In genomic region chr6:119355157-119355556, GRCh38 we compare ENCODE assay signal across 16 cellular contexts. TPM values are rescaled to one million over a fixed set of nuclear protein-coding genes. Genes with fewer than 3 reads are reported as not detected.
A peak's percentile ranks its signal among the peaks of the same experiment; 100 is the strongest.
DNase-seq lines count a peak whose midpoint lies in the region; ATAC-seq and TF ChIP-seq lines count a peak whose summit lies in the region.
"Had no signal": no experiment of that assay in that cellular context is flagged by ENCODE, and none has a peak within 500 bp of the region (broad histone marks: within the 10 kb centered on the region; RNA-seq: fewer than 3 reads in every experiment).

No MANE protein-coding gene starts in this region.

- H3K4me2 ChIP-seq in DOHH2 (ENCODE audit: low read length): peak overlapping the region; percentile 43

- H3K36me3 ChIP-seq in DOHH2 (ENCODE audit: control insufficient read depth, low read length): no peaks in the 10 kb centered on the region
- H3K36me3 ChIP-seq in heart right ventricle: no peaks in the 10 kb centered on the region
- no peaks in the 10 kb centered on the region for H3K36me3 ChIP-seq in gastrocnemius medialis
- no peaks in the 10 kb centered on the region for H3K36me3 ChIP-seq in CD8-positive, alpha-beta memory T cell (ENCODE audit: insufficient read depth, low read length)
- no peaks in the 10 kb centered on the region for H3K36me3 ChIP-seq in endodermal cell (ENCODE audit: control insufficient read depth, insufficient read depth, low read length)
- H3K36me3 ChIP-seq: spleen, thyroid gland had no signal

- no peak overlapping the region for H3K27ac Mint-ChIP-seq in CD8-positive, alpha-beta memory T cell
- H3K27ac Mint-ChIP-seq in endodermal cell: no peak overlapping the region

- H3K9me2 ChIP-seq in DOHH2 (replicated peaks; ENCODE audit: control insufficient read depth, low read length): no peaks in the 10 kb centered on the region

- H3K4me3 ChIP-seq in DOHH2 (ENCODE audit: low read length) (no peak overlapping the region), heart right ventricle (no peak overlapping the region), gastrocnemius medialis (no peak overlapping the region), endodermal cell (ENCODE audit: low read length) (no peak overlapping the region)
- H3K4me3 ChIP-seq in CD8-positive, alpha-beta memory T cell (ENCODE audit: low read length): no peak overlapping the region
- H3K4me3 ChIP-seq: spleen, thyroid gland had no signal

- CTCF ChIA-PET in CD8-positive, alpha-beta memory T cell (lab: Charles Lee): no interaction called here

- intact Hi-C loops in heart right ventricle (cut with DNase I): loop anchor here in 1 of 10 donors (10.0 kb wide), 1 partner anchor 210 kb away; no protein-coding TSS in a partner anchor
- intact Hi-C loops in gastrocnemius medialis (cut with DNase I; ENCODE audit: low total_unique reads): no loop called here

- H3K9me3 ChIP-seq in DOHH2 (ENCODE audit: control insufficient read depth, insufficient read depth, low read length) (no peaks in the 10 kb centered on the region), heart right ventricle (no peaks in the 10 kb centered on the region), gastrocnemius medialis (no peaks in the 10 kb centered on the region), endodermal cell (ENCODE audit: control insufficient read depth, low read length) (no peaks in the 10 kb centered on the region)
- H3K9me3 ChIP-seq in CD8-positive, alpha-beta memory T cell (ENCODE audit: low read length): no peaks in the 10 kb centered on the region
- H3K9me3 ChIP-seq: spleen, thyroid gland had no signal

- TF ChIP-seq POLR2A in gastrocnemius medialis (IDR thresholded peaks at IDR 0.05): no peak

- H3K4me1 ChIP-seq in DOHH2 (ENCODE audit: control insufficient read depth, low read length): peaks cover 41% of the 10 kb centered on the region
- H3K4me1 ChIP-seq in heart right ventricle: peaks cover 0 to 55% (median 0%) of the 10 kb centered on the region in 9 donors
- peaks cover 0 to 3% of the 10 kb centered on the region in 2 donors for H3K4me1 ChIP-seq in gastrocnemius medialis
- H3K4me1 ChIP-seq in CD8-positive, alpha-beta memory T cell (ENCODE audit: insufficient read depth, low read length): no peaks in the 10 kb centered on the region
- H3K4me1 ChIP-seq in endodermal cell (ENCODE audit: control insufficient read depth, insufficient read depth, low read length): peaks cover 3% of the 10 kb centered on the region

- peak overlapping the region; percentile 28; the same call in 1 of the 2 replicates for H3K27ac ChIP-seq in DOHH2 (ENCODE audit: low read depth, low read length)
- H3K27ac ChIP-seq in heart right ventricle: peak overlapping the region in 4 of 10 donors; percentile 5 to 74 (median 19)
- H3K27ac ChIP-seq in gastrocnemius medialis: peak overlapping the region in 3 of 4 donors; percentile 47 to 66 (median 51)
- no peak overlapping the region for H3K27ac ChIP-seq in CD8-positive, alpha-beta memory T cell (ENCODE audit: low read depth, low read length)
- H3K27ac ChIP-seq in endodermal cell (ENCODE audit: low read depth, low read length): no peak overlapping the region

- peaks cover 8 to 28% (median 25%) of the 10 kb centered on the region in 3 donors for H3K4me1 Mint-ChIP-seq in CD8-positive, alpha-beta memory T cell
- peaks cover 14% of the 10 kb centered on the region for H3K4me1 Mint-ChIP-seq in endodermal cell

- H3K27me3 ChIP-seq in DOHH2 (ENCODE audit: control insufficient read depth, low read length) (peaks cover 11% of the 10 kb centered on the region), heart right ventricle (no peaks in the 10 kb centered on the region), gastrocnemius medialis (peaks cover 0 to under 1% (median 0%) of the 10 kb centered on the region in 3 donors), endodermal cell (ENCODE audit: control insufficient read depth, insufficient read depth, low read length, poor library complexity, severe bottlenecking) (no peaks in the 10 kb centered on the region)
- H3K27me3 ChIP-seq in CD8-positive, alpha-beta memory T cell (ENCODE audit: insufficient read depth, low read length, poor library complexity, severe bottlenecking): no peaks in the 10 kb centered on the region
- H3K27me3 ChIP-seq: spleen, thyroid gland had no signal

- H3K9ac ChIP-seq in endodermal cell (ENCODE audit: extremely low read depth, low read length, poor library complexity, severe bottlenecking): no peak overlapping the region

- H3K27me3 Mint-ChIP-seq in CD8-positive, alpha-beta memory T cell: no peaks in the 10 kb centered on the region
- H3K27me3 Mint-ChIP-seq in endodermal cell (ENCODE audit: insufficient read depth): no peaks in the 10 kb centered on the region

- in situ Hi-C loops in gastrocnemius medialis (cut with MboI; ENCODE audit: low sequenced_read_pairs in 4 of 4): loop anchor here in 1 of 4 donors (10.0 kb wide), 1 partner anchor 100 kb away; no protein-coding TSS in a partner anchor

- peaks cover 0 to 3% (median 1%) of the 10 kb centered on the region in 3 donors for H3K36me3 Mint-ChIP-seq in CD8-positive, alpha-beta memory T cell
- no peaks in the 10 kb centered on the region for H3K36me3 Mint-ChIP-seq in endodermal cell (ENCODE audit: low read depth)

- WGBS in heart right ventricle, 2 donors: 53 to 75% methylated on average over 2 of the region's 2 CpGs
- 99 to 100% methylated on average over 2 of the region's 2 CpGs for WGBS in endodermal cell (ENCODE audit: insufficient coverage in 1 of 2, insufficient read length in 1 of 2), 2 experiments

- POLR2A ChIA-PET in CD8-positive, alpha-beta memory T cell (lab: Charles Lee): no interaction called here

- H3K9me3 Mint-ChIP-seq in CD8-positive, alpha-beta memory T cell: no peaks in the 10 kb centered on the region
- H3K9me3 Mint-ChIP-seq in endodermal cell: no peaks in the 10 kb centered on the region

- H3K4me3 Mint-ChIP-seq in CD8-positive, alpha-beta memory T cell: no peak overlapping the region
- no peak overlapping the region for H3K4me3 Mint-ChIP-seq in endodermal cell

- no peaks in the 10 kb centered on the region for H4K20me1 ChIP-seq in DOHH2 (ENCODE audit: control insufficient read depth, insufficient read depth, low read depth, low read length)

- ATAC-seq in heart right ventricle (peak; percentile 32 to 88 (median 66)), gastrocnemius medialis (peak; percentile 78 to 79), HG02884 (IDR thresholded peaks at IDR 0.05; ENCODE audit: unreplicated experiment) (no peak)

- TF ChIP-seq CTCF in DOHH2 (IDR thresholded peaks at IDR 0.05; ENCODE audit: low read depth, low read length, poor library complexity, severe bottlenecking) (no peak), heart right ventricle (IDR thresholded peaks at IDR 0.05) (no peak), gastrocnemius medialis (IDR thresholded peaks at IDR 0.05 in 4 of 5, conservative IDR thresholded peaks at IDR 0.05 in 1 of 5) (no peak), endodermal cell (conservative IDR thresholded peaks at IDR 0.05) (no peak)

- no peaks in the 10 kb centered on the region for H3K79me2 ChIP-seq in DOHH2 (ENCODE audit: control insufficient read depth, low read length)

- peaks cover 3% of the 10 kb centered on the region; the same call in 1 of the 2 replicates for H3F3A ChIP-seq in DOHH2 (ENCODE audit: control insufficient read depth, insufficient read depth)

- DNase-seq in SKM-1 treated with dmso at 0.1 percent for 144 hours (lab: John Stamatoyannopoulos, UW; ENCODE audit: unreplicated experiment): peak; percentile 45
- no peak for DNase-seq in heart right ventricle
- peak in 1 of 2 donors; percentile 27 for DNase-seq in gastrocnemius medialis
- DNase-seq in CD8-positive, alpha-beta memory T cell: no peak
- DNase-seq in activated CD4-positive, alpha-beta T cell treated with anti-CD3 and anti-CD28 coated beads, Interleukin-2, amount 50 U/mL, for 1 hour: no peak
- DNase-seq in endodermal cell: no peak
- DNase-seq: activated CD8-positive, alpha-beta memory T cell treated with anti-CD3 and anti-CD28 coated beads for 24 hours; activated effector memory CD4-positive, alpha-beta T cell treated with anti-CD3 and anti-CD28 coated beads, Interleukin-2, amount 50 U/mL, for 16 hours; effector CD8-positive, alpha-beta T cell; hypothalamus; NCI-H1417 treated with DMSO at 0.1 percent for 48 hours; NCI-H510A; spleen; thyroid gland had no signal

RNA-seq across cellular contexts. Expression of gene MAN1A1, which starts 5.6 kb away (rescaled TPM):
- total RNA-seq in heart right ventricle (10 to 100 TPM in 6 of 10 donors, 1 to 10 TPM in 4; 6.2 to 22.0 (median 11.7) TPM), gastrocnemius medialis (10 to 100 TPM; 19.0 to 34.8 (median 21.1) TPM), endodermal cell (10 to 100 TPM; 41.7 to 43.7 TPM)
- polyA plus RNA-seq in heart right ventricle: 1 to 10 TPM; 6.6 to 8.9 TPM
- 10 to 100 TPM; 36.9 to 38.4 TPM for total RNA-seq in CD8-positive, alpha-beta memory T cell
- 23.8 TPM for polyA plus RNA-seq in CD8-positive, alpha-beta memory T cell
- 10.5 TPM for polyA plus RNA-seq in endodermal cell (2013, experiment 1 of 2)
- polyA plus RNA-seq in endodermal cell (2013, experiment 2 of 2): 11.9 TPM

Comparison
In these comparisons a context has a peak if more than half of its experiments do, and no peak if none do; other contexts are left out.
1. H3K27ac ChIP-seq: peak in DOHH2 (single experiment) and gastrocnemius medialis (3 of 4); none in CD8-positive, alpha-beta memory T cell (single experiment) and endodermal cell (single experiment).